In genomic region chr12:3300833-3301401, GRCh38 we compare ENCODE assay signal across 12 cellular contexts.
A peak's percentile ranks its signal among the peaks of the same experiment; 100 is the strongest.
DNase-seq lines count a peak whose midpoint lies in the region; ATAC-seq and TF ChIP-seq lines count a peak whose summit lies in the region.
"Had no signal": no experiment of that assay in that cellular context is flagged by ENCODE, and none has a peak within 500 bp of the region (broad histone marks: within the 10 kb centered on the region; RNA-seq: fewer than 3 reads in every experiment).

No MANE protein-coding gene starts in this region.

- TF ChIP-seq CTCF in Calu3 (IDR thresholded peaks at IDR 0.05; ENCODE audit: unreplicated experiment) (no peak), mammary epithelial cell (conservative IDR thresholded peaks at IDR 0.05 in 1 of 2, IDR thresholded peaks at IDR 0.05 in 1 of 2; ENCODE audit: extremely low read depth in 1 of 2, insufficient read depth in 1 of 2, low read depth in 1 of 2, low read length in 2 of 2) (no peak), parathyroid adenoma (IDR thresholded peaks at IDR 0.05) (no peak)

- no peaks in the 10 kb centered on the region for H3K9me3 Mint-ChIP-seq in Calu3 (ENCODE audit: low read depth, unreplicated experiment)
- H3K9me3 Mint-ChIP-seq in IgD-negative memory B cell: no peaks in the 10 kb centered on the region
- H3K9me3 Mint-ChIP-seq: activated T-helper 2 cell treated with anti-CD3 and anti-CD28 coated beads, Interferon-gamma antibody, Interleukin-2, Interleukin-4, amounts not matched to agents 10 μg/mL and 5 μg/mL and 100 μg/mL, durations not matched to agents 14 hours and 24 hours and 36 hours; T-helper 2 cell treated with Interferon-gamma antibody and Interleukin-4, amounts not matched to agents 5 μg/mL and 100 μg/mL, for 36 hours had no signal

- in situ Hi-C loops in mammary epithelial cell (cut with MboI; ENCODE audit: low sequenced_read_pairs in 2 of 2): loop anchor here (5.0 to 25.0 kb wide), 2 partner anchors 236 to 476 kb away; no protein-coding TSS in a partner anchor

- H3K36me3 Mint-ChIP-seq in Calu3 (ENCODE audit: insufficient read depth, unreplicated experiment) (peaks cover 8% of the 10 kb centered on the region), IgD-negative memory B cell (no peaks in the 10 kb centered on the region)

- no peaks in the 10 kb centered on the region for H4K20me1 ChIP-seq in mammary epithelial cell (ENCODE audit: insufficient read depth, low read length)

- CTCF ChIA-PET in Calu3 (lab: Charles Lee) (interaction anchor here (0.6 to 2.5 kb wide), 28 partner anchors 9 to 976 kb away, joined by 3 to 51 read pairs (median 5); partner anchors contain the start of genes CRACR2A and PARP11), mammary epithelial cell (lab: Charles Lee; ENCODE audit: low non-redundant PET) (interaction anchor here (1.1 to 1.4 kb wide), 2 partner anchors 12 to 503 kb away, joined by 3 to 8 read pairs; no protein-coding TSS in a partner anchor)

- BruUV-seq in Calu3 (replicated peaks; lab: Mats Ljungman, UMichigan) (no TSS peak), mammary epithelial cell (replicated peaks; lab: Mats Ljungman, UMichigan) (no TSS peak)

- H3K27ac Mint-ChIP-seq in Calu3 (ENCODE audit: unreplicated experiment): peak overlapping the region; percentile 87
- H3K27ac Mint-ChIP-seq in IgD-negative memory B cell: peak overlapping the region in 2 of 3 donors; percentile 18 to 61

- intact Hi-C loops in Calu3 (cut with micrococcal nuclease; ENCODE audit: unreplicated experiment): loop anchor here (1.0 to 5.0 kb wide), 4 partner anchors 71 to 503 kb away; no protein-coding TSS in a partner anchor
- intact Hi-C loops in mammary epithelial cell (cut with micrococcal nuclease): loop anchor here (1.0 to 5.0 kb wide), 15 partner anchors 66 to 976 kb away; partner anchors contain the start of gene PARP11
- intact Hi-C loops in left colon (cut with DNase I, micrococcal nuclease): loop anchor here in 1 of 2 donors (10.0 kb wide), 2 partner anchors 474 to 504 kb away; no protein-coding TSS in a partner anchor

- H3K27me3 Mint-ChIP-seq in Calu3 (ENCODE audit: unreplicated experiment) (peaks cover 14% of the 10 kb centered on the region), IgD-negative memory B cell (peaks cover 12% of the 10 kb centered on the region)

- H3K4me3 ChIP-seq in mammary epithelial cell (replicated peaks in 1 of 3; ENCODE audit: insufficient read depth in 1 of 3, low read depth in 2 of 3, low read length in 3 of 3) (peak overlapping the region in 1 of 3 experiments; percentile 19), parathyroid adenoma (ENCODE audit: low read depth, low read length) (no peak overlapping the region)

- H3K27me3 ChIP-seq in mammary epithelial cell (ENCODE audit: insufficient read depth, low read length) (no peaks in the 10 kb centered on the region), parathyroid adenoma (ENCODE audit: control insufficient read depth, insufficient read depth, low read length) (no peaks in the 10 kb centered on the region)
- H3K27me3 ChIP-seq: gastrocnemius medialis had no signal

- H3K36me3 ChIP-seq in mammary epithelial cell (ENCODE audit: insufficient read depth, low read length): no peaks in the 10 kb centered on the region
- H3K36me3 ChIP-seq in parathyroid adenoma (ENCODE audit: control insufficient read depth, insufficient read depth, low read length): no peaks in the 10 kb centered on the region
- H3K36me3 ChIP-seq: gastrocnemius medialis, tibial artery had no signal

- H2AFZ ChIP-seq in mammary epithelial cell (ENCODE audit: low read depth, low read length) (peak overlapping the region; percentile 77), parathyroid adenoma (peak overlapping the region; percentile 82)

- peak overlapping the region; percentile 77 for H3K9ac ChIP-seq in mammary epithelial cell (ENCODE audit: insufficient read depth, low read length)
- no peak overlapping the region for H3K9ac ChIP-seq in parathyroid adenoma

- no peak for ATAC-seq in HG03159 (IDR thresholded peaks at IDR 0.05; ENCODE audit: unreplicated experiment)
- ATAC-seq in left colon: no peak
- ATAC-seq in GM18511 (IDR thresholded peaks at IDR 0.05; ENCODE audit: unreplicated experiment): no peak

- 54% methylated on average over 7 of the region's 10 CpGs for WGBS in mammary epithelial cell (ENCODE audit: low coverage, missing lambda C conversion rate)

- H3K79me2 ChIP-seq in mammary epithelial cell (ENCODE audit: insufficient read depth, low read length): no peaks in the 10 kb centered on the region
- H3K79me2 ChIP-seq in parathyroid adenoma: no peaks in the 10 kb centered on the region

- H3K27ac ChIP-seq in mammary epithelial cell (ENCODE audit: insufficient read depth, low read depth, low read length) (peak overlapping the region; percentile 94), parathyroid adenoma (no peak overlapping the region)

- H3K9me3 ChIP-seq in mammary epithelial cell (replicated peaks; ENCODE audit: insufficient read depth, low read length) (no peaks in the 10 kb centered on the region), parathyroid adenoma (ENCODE audit: control insufficient read depth, low read length) (no peaks in the 10 kb centered on the region)
- H3K9me3 ChIP-seq: gastrocnemius medialis, tibial artery had no signal

- H3K4me1 Mint-ChIP-seq in Calu3 (ENCODE audit: low read depth, unreplicated experiment) (peaks cover 33% of the 10 kb centered on the region), IgD-negative memory B cell (peaks cover 7 to 10% (median 10%) of the 10 kb centered on the region in 3 donors)

- H3K4me3 Mint-ChIP-seq in Calu3 (ENCODE audit: low read depth, unreplicated experiment) (peak overlapping the region; percentile 47), IgD-negative memory B cell (no peak overlapping the region)

- H3K4me2 ChIP-seq in mammary epithelial cell (ENCODE audit: insufficient read depth, low read depth, low read length) (peak overlapping the region; percentile 76), parathyroid adenoma (ENCODE audit: low read length) (no peak overlapping the region)

- dilution Hi-C loops in mammary epithelial cell (cut with HindIII; ENCODE audit: low sequenced_read_pairs): loop anchor here (10.0 to 25.0 kb wide), 2 partner anchors 194 to 511 kb away; partner anchors contain the start of gene PRMT8

- DNase-seq in Calu3 (no peak), mammary epithelial cell (no peak), left colon (no peak), D341Med (ENCODE audit: low spot score) (no peak)

- H3K4me1 ChIP-seq in mammary epithelial cell (ENCODE audit: insufficient read depth, low read length) (peaks cover 50% of the 10 kb centered on the region), parathyroid adenoma (peaks cover 5% of the 10 kb centered on the region)
